8 cellular contexts compared by ENCODE assay signal in the genomic region with DNA sequence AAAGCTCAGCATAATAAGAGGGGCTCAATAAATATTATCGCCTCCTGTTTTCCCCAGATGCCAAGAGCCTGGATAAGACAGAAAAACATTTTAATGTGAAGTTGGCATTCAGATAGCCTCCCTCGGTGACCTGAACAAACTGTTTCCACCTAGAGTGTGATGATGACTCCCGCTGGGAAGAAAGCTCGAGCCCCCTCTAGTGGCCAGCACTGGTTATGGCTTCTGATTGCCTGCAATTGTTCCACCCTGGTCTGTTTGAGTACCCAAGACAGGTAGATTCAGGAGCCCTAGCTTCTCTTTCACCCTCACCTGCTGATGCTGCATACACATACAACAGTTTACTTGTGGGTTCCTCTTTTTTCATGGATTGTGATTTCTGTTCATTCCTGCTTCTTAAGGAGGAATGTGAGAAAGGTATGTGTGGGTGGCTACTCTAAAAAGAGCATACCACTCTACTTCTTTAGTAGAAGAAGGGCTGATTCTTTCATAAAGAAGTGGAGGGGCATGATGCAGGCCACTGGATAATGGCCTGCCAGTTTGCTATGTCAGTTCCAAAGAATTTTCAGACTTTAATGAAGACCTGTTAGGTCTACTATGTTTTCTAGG. TPM values are rescaled to one million over a fixed set of nuclear protein-coding genes. Genes with fewer than 3 reads are reported as not detected.
A peak's percentile ranks its signal among the peaks of the same experiment; 100 is the strongest.
DNase-seq lines count a peak whose midpoint lies in the region; ATAC-seq, FAIRE-seq and TF ChIP-seq lines count a peak whose summit lies in the region.

No MANE protein-coding gene starts in this region.

- no peak overlapping the region for H2AFZ ChIP-seq in neural progenitor cell (replicated peaks)

- no TSS peak for BruUV-seq in Panc1 (replicated peaks; lab: Mats Ljungman, UMichigan)

- H3K79me2 ChIP-seq in neural progenitor cell (ENCODE audit: low read depth): peaks cover 19% of the 10 kb centered on the region

- H3K9me3 ChIP-seq in Panc1 (ENCODE audit: control insufficient read depth, insufficient read depth, low read depth, low read length): no peaks in the 10 kb centered on the region
- H3K9me3 ChIP-seq in neural progenitor cell (ENCODE audit: low read depth): no peaks in the 10 kb centered on the region

- peaks cover 11% of the 10 kb centered on the region for H4K20me1 ChIP-seq in neural progenitor cell (ENCODE audit: low read depth)

- H3K4me3 ChIP-seq in Panc1 (ENCODE audit: low read depth in 2 of 2, low read length in 2 of 2) (no peak overlapping the region), fibroblast of mammary gland (ENCODE audit: control insufficient read depth, low read depth, low read length) (no peak overlapping the region), neural progenitor cell (no peak overlapping the region)

- H3K36me3 Mint-ChIP-seq in activated T-cell treated with anti-CD3 and anti-CD28 coated beads, Interleukin-2, amount 50 U/mL, for 24 hours (ENCODE audit: low read depth): peaks cover 69% of the 10 kb centered on the region
- H3K36me3 Mint-ChIP-seq in neural progenitor cell: peaks cover 28% of the 10 kb centered on the region

- H3K27ac Mint-ChIP-seq in activated T-cell treated with anti-CD3 and anti-CD28 coated beads, Interleukin-2, amount 50 U/mL, for 24 hours: no peak overlapping the region
- H3K27ac Mint-ChIP-seq in neural progenitor cell: no peak overlapping the region

- H3K4me1 Mint-ChIP-seq in activated T-cell treated with anti-CD3 and anti-CD28 coated beads, Interleukin-2, amount 50 U/mL, for 24 hours (ENCODE audit: low read depth): peaks cover 12% of the 10 kb centered on the region
- H3K4me1 Mint-ChIP-seq in neural progenitor cell: peaks cover 13% of the 10 kb centered on the region

- TF ChIP-seq CTCF in 22Rv1 (IDR thresholded peaks at IDR 0.05) (peak; percentile 98), GM12874 (IDR thresholded peaks at IDR 0.05; ENCODE audit: insufficient read depth, low read depth, low read length) (peak; percentile 94), Panc1 (IDR thresholded peaks at IDR 0.05) (peak; percentile 91), fibroblast of mammary gland (conservative IDR thresholded peaks at IDR 0.05; ENCODE audit: control insufficient read depth, insufficient read depth, low read depth, low read length) (peak; percentile 99), neural progenitor cell (IDR thresholded peaks at IDR 0.05) (peak; percentile 98)

- peaks cover 8% of the 10 kb centered on the region; the same call in 1 of the 2 replicates for H3K36me3 ChIP-seq in Panc1 (ENCODE audit: control insufficient read depth, insufficient read depth, low read length)
- no peaks in the 10 kb centered on the region for H3K36me3 ChIP-seq in neural progenitor cell

- H3K9ac ChIP-seq in neural progenitor cell: no peak overlapping the region

- DNase-seq in HTR-8/SVneo (ENCODE audit: insufficient read length, low spot score) (peak; percentile 92), Panc1 (ENCODE audit: low read depth, low spot score) (peak; percentile 71), fibroblast of mammary gland (ENCODE audit: low read depth) (peak; percentile 70), neural progenitor cell (ENCODE audit: low spot score) (peak; percentile 64), substantia nigra (lab: John Stamatoyannopoulos, UW) (peak in 43 of 49 donors; percentile 3 to 80 (median 59))
- peak; percentile 88 for DNase-seq in activated T-cell treated with anti-CD3 and anti-CD28 coated beads, Interleukin-2, amount 50 U/mL, for 24 hours

- H3K27me3 ChIP-seq in Panc1 (ENCODE audit: control insufficient read depth, insufficient read depth, low read length): no peaks in the 10 kb centered on the region
- H3K27me3 ChIP-seq in neural progenitor cell: no peaks in the 10 kb centered on the region

- H3K4me1 ChIP-seq in Panc1 (ENCODE audit: control insufficient read depth, insufficient read depth, low read length) (peaks cover 4% of the 10 kb centered on the region), neural progenitor cell (peaks cover 4% of the 10 kb centered on the region)

- in situ Hi-C loops in Panc1 (cut with HindIII; ENCODE audit: low pct_unique_long_range_greater_than_20kb, low sequenced_read_pairs): no loop called here

- CTCF ChIA-PET in Panc1 (lab: Charles Lee): interaction anchor here (0.6 to 1.8 kb wide), 4 partner anchors 21 to 80 kb away, joined by 3 to 22 read pairs (median 4); partner anchors contain the start of gene FLVCR2

- FAIRE-seq in HTR-8/SVneo (lab: Jason Lieb, UNC): peak; percentile 94

- no peaks in the 10 kb centered on the region for H3K9me3 Mint-ChIP-seq in activated T-cell treated with anti-CD3 and anti-CD28 coated beads, Interleukin-2, amount 50 U/mL, for 24 hours
- H3K9me3 Mint-ChIP-seq in neural progenitor cell: no peaks in the 10 kb centered on the region

- no peak overlapping the region for H3K4me2 ChIP-seq in neural progenitor cell

- POLR2A ChIA-PET in Panc1 (lab: Charles Lee): no interaction called here

- H3K27ac ChIP-seq in 22Rv1 (no peak overlapping the region), Panc1 (ENCODE audit: low read length) (0 out of 2 replicates have a peak overlapping the region, but pooled peaks have one; percentile 25), neural progenitor cell (no peak overlapping the region), substantia nigra (ENCODE audit: low read depth, low read length, poor library complexity, severe bottlenecking) (no peak overlapping the region)

- H3K27me3 Mint-ChIP-seq in activated T-cell treated with anti-CD3 and anti-CD28 coated beads, Interleukin-2, amount 50 U/mL, for 24 hours: no peaks in the 10 kb centered on the region
- H3K27me3 Mint-ChIP-seq in neural progenitor cell (ENCODE audit: insufficient read depth, low read depth): no peaks in the 10 kb centered on the region

- ATAC-seq in Panc1: peak; percentile 92

- H3F3A ChIP-seq in neural progenitor cell (ENCODE audit: low read depth): peaks cover 14% of the 10 kb centered on the region

- intact Hi-C loops in Panc1 (cut with micrococcal nuclease; ENCODE audit: unreplicated experiment): loop anchor here (2.0 kb wide), 1 partner anchor 75 kb away; the partner anchor contains the start of gene FLVCR2

- H3K4me3 Mint-ChIP-seq in activated T-cell treated with anti-CD3 and anti-CD28 coated beads, Interleukin-2, amount 50 U/mL, for 24 hours: no peak overlapping the region
- no peak overlapping the region for H3K4me3 Mint-ChIP-seq in neural progenitor cell

RNA-seq across cellular contexts. Expression of gene ERG28, which starts 6.4 kb away (rescaled TPM):
- total RNA-seq in Panc1 (2021; ENCODE audit: unreplicated experiment) (23.1 TPM), neural progenitor cell (ENCODE audit: low replicate concordance) (29.3 and 31.2 TPM in 2 replicates)
- 19.3 TPM for polyA plus RNA-seq in Panc1 (2012; ENCODE audit: insufficient read length)

RNA-seq across cellular contexts. Expression of gene TTLL5, which starts 6.8 kb away (rescaled TPM):
- 23.5 TPM for total RNA-seq in Panc1 (2021; ENCODE audit: unreplicated experiment)
- polyA plus RNA-seq in Panc1 (2012; ENCODE audit: insufficient read length): 11.8 TPM
- 27.1 and 61.4 TPM in 2 replicates for total RNA-seq in neural progenitor cell (ENCODE audit: low replicate concordance)
